ENCODE assay signal across 1 cellular context in the genomic region with DNA sequence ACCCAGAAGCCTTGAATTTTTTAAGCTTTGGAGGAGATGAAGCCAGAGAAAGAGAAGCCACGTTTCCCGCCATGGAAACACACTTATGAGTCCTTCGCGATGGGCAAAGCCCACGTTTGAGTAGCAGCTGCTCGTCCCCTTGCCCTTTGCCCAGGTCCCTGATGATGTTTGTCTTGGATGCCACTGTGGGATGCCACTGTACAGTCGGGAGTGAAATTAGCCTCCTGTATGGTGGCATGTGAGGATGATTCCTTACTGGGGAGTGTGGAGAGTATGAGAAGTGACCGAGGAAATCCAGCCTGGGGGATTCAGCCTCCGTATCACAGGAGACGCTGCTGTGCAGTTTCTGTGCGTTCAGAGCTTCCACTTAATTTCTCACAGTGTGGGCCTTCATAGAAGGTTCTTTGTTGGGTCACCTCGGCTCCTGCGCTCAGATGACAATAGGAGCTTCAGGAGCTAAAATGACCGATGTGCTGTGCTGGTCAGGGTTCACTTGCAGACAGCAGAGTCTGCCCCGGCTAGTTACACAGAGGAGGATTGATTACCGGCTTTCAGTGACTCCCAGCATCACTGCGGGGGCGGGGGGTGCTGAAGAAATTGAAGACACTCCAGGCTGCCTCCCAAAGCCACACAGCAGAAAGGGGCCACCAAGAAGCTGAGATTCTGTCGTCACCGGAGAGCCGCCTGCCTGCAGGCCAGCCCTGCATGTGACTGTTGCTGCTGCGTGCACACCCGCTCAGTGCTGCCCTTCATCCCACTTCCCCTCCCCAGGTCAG.
TF ChIP-seq lines count a peak whose summit lies in the region.

No MANE protein-coding gene starts in this region.

TF ChIP-seq in HepG2, 621 proteins besides CTCF, POLR2A, EP300 and RAD21 (continued from another document and continues in another):
- TF ChIP-seq GLI4 (CRISPR knock-in tag; IDR thresholded peaks at IDR 0.05; ENCODE audit: borderline replicate concordance) (no peak), ZFYVE20 (CRISPR knock-in tag; IDR thresholded peaks at IDR 0.05; ENCODE audit: borderline replicate concordance, low read depth) (no peak), AKAP8 (CRISPR knock-in tag; IDR thresholded peaks at IDR 0.05) (no peak), CENPBD1 (CRISPR knock-in tag; IDR thresholded peaks at IDR 0.05; ENCODE audit: borderline replicate concordance, low read depth) (no peak), ZNF335 (CRISPR knock-in tag; IDR thresholded peaks at IDR 0.05) (no peak), KLF16 (CRISPR knock-in tag; IDR thresholded peaks at IDR 0.05) (0 out of 4 replicates have a peak, but pooled peaks of 1 of the 2 experiments have one; percentile 40), CAMTA2 (CRISPR knock-in tag; IDR thresholded peaks at IDR 0.05; ENCODE audit: borderline replicate concordance) (no peak), GPBP1L1 (CRISPR knock-in tag; IDR thresholded peaks at IDR 0.05) (no peak), SMARCC2 (IDR thresholded peaks at IDR 0.05) (no peak), TBP (CRISPR knock-in tag; IDR thresholded peaks at IDR 0.05) (no peak), ZNF652 (CRISPR knock-in tag; IDR thresholded peaks at IDR 0.05; ENCODE audit: borderline replicate concordance, low read depth) (no peak), GRHL1 (CRISPR knock-in tag; conservative IDR thresholded peaks at IDR 0.05) (no peak), MXD4 (CRISPR knock-in tag; IDR thresholded peaks at IDR 0.05) (no peak), ZNF484 (CRISPR knock-in tag; IDR thresholded peaks at IDR 0.05; ENCODE audit: borderline replicate concordance, low read depth) (no peak), NR2F1 (CRISPR knock-in tag; IDR thresholded peaks at IDR 0.05) (no peak), ZNF879 (CRISPR knock-in tag; IDR thresholded peaks at IDR 0.05) (no peak), ZNF530 (CRISPR knock-in tag; IDR thresholded peaks at IDR 0.05; ENCODE audit: low read depth) (no peak), TFAP4 (IDR thresholded peaks at IDR 0.05; ENCODE audit: borderline replicate concordance, low read depth) (no peak), AHDC1 (CRISPR knock-in tag; IDR thresholded peaks at IDR 0.05; ENCODE audit: borderline replicate concordance) (no peak), ZNF605 (CRISPR knock-in tag; IDR thresholded peaks at IDR 0.05) (no peak), MYNN (CRISPR knock-in tag; IDR thresholded peaks at IDR 0.05; ENCODE audit: low read depth) (no peak), ZNF609 (CRISPR knock-in tag; IDR thresholded peaks at IDR 0.05; ENCODE audit: borderline replicate concordance) (no peak), ZNF704 (CRISPR knock-in tag; IDR thresholded peaks at IDR 0.05; ENCODE audit: borderline replicate concordance) (no peak)
- TF ChIP-seq, protein P1, sequence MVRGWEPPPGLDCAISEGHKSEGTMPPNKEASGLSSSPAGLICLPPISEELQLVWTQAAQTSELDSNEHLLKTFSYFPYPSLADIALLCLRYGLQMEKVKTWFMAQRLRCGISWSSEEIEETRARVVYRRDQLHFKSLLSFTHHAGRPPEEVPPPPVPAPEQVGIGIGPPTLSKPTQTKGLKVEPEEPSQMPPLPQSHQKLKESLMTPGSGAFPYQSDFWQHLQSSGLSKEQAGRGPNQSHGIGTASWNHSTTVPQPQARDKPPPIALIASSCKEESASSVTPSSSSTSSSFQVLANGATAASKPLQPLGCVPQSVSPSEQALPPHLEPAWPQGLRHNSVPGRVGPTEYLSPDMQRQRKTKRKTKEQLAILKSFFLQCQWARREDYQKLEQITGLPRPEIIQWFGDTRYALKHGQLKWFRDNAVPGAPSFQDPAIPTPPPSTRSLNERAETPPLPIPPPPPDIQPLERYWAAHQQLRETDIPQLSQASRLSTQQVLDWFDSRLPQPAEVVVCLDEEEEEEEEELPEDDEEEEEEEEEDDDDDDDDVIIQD (CRISPR knock-in tag; IDR thresholded peaks at IDR 0.05; ENCODE audit: low read depth), result no peak
- TF ChIP-seq, protein P2, sequence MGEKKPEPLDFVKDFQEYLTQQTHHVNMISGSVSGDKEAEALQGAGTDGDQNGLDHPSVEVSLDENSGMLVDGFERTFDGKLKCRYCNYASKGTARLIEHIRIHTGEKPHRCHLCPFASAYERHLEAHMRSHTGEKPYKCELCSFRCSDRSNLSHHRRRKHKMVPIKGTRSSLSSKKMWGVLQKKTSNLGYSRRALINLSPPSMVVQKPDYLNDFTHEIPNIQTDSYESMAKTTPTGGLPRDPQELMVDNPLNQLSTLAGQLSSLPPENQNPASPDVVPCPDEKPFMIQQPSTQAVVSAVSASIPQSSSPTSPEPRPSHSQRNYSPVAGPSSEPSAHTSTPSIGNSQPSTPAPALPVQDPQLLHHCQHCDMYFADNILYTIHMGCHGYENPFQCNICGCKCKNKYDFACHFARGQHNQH (CRISPR knock-in tag; IDR thresholded peaks at IDR 0.05), result no peak
- TF ChIP-seq, protein P3, sequence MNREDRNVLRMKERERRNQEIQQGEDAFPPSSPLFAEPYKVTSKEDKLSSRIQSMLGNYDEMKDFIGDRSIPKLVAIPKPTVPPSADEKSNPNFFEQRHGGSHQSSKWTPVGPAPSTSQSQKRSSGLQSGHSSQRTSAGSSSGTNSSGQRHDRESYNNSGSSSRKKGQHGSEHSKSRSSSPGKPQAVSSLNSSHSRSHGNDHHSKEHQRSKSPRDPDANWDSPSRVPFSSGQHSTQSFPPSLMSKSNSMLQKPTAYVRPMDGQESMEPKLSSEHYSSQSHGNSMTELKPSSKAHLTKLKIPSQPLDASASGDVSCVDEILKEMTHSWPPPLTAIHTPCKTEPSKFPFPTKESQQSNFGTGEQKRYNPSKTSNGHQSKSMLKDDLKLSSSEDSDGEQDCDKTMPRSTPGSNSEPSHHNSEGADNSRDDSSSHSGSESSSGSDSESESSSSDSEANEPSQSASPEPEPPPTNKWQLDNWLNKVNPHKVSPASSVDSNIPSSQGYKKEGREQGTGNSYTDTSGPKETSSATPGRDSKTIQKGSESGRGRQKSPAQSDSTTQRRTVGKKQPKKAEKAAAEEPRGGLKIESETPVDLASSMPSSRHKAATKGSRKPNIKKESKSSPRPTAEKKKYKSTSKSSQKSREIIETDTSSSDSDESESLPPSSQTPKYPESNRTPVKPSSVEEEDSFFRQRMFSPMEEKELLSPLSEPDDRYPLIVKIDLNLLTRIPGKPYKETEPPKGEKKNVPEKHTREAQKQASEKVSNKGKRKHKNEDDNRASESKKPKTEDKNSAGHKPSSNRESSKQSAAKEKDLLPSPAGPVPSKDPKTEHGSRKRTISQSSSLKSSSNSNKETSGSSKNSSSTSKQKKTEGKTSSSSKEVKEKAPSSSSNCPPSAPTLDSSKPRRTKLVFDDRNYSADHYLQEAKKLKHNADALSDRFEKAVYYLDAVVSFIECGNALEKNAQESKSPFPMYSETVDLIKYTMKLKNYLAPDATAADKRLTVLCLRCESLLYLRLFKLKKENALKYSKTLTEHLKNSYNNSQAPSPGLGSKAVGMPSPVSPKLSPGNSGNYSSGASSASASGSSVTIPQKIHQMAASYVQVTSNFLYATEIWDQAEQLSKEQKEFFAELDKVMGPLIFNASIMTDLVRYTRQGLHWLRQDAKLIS (CRISPR knock-in tag; IDR thresholded peaks at IDR 0.05), result no peak
